ENCODE assay signal across 8 cellular contexts in genomic region chr3:9395570-9396300, GRCh38. TPM values are rescaled to one million over a fixed set of nuclear protein-coding genes. Genes with fewer than 3 reads are reported as not detected.
DNase-seq lines count a peak whose midpoint lies in the region; ATAC-seq and TF ChIP-seq lines count a peak whose summit lies in the region.

No MANE protein-coding gene starts in this region.

- intact Hi-C loops in Right ventricle myocardium inferior (cut with DNase I) (loop anchor here (1.0 to 2.0 kb wide), 2 partner anchors 27 to 33 kb away; partner anchors contain the start of gene THUMPD3), breast epithelium (cut with DNase I; ENCODE audit: low total_unique reads) (loop anchor here (10.0 kb wide), 1 partner anchor 399 kb away; the partner anchor contains the start of genes ARPC4 and TADA3)

- H3K27me3 ChIP-seq in right atrium auricular region, result no peaks in the 10 kb centered on the region
- no peaks in the 10 kb centered on the region for H3K27me3 ChIP-seq in breast epithelium

- DNase-seq in right atrium auricular region (ENCODE audit: low spot score) (no peak), Right ventricle myocardium inferior (ENCODE audit: missing footprints) (no peak), breast epithelium (ENCODE audit: low spot score in 2 of 2) (no peak), H4 (ENCODE audit: low spot score) (no peak)

- peaks cover 11% of the 10 kb centered on the region for H3K36me3 ChIP-seq in right atrium auricular region
- no peaks in the 10 kb centered on the region for H3K36me3 ChIP-seq in breast epithelium
- H3K36me3 ChIP-seq in mesodermal cell (ENCODE audit: control insufficient read depth, insufficient read depth, low read length), result peaks cover 47% of the 10 kb centered on the region

- H3K4me3 ChIP-seq in right atrium auricular region, result peak overlapping the region; percentile 90
- peak overlapping the region; percentile 95 to 97 (median 95) for H3K4me3 ChIP-seq in breast epithelium
- H3K4me3 ChIP-seq in mesodermal cell (ENCODE audit: extremely low read depth, insufficient read depth, low read length, poor library complexity, severe bottlenecking), result peak overlapping the region; percentile 56

- H3K9me3 ChIP-seq in right atrium auricular region (no peaks in the 10 kb centered on the region), breast epithelium (no peaks in the 10 kb centered on the region), mesodermal cell (ENCODE audit: control insufficient read depth, low read length) (no peaks in the 10 kb centered on the region)

- WGBS in mesodermal cell (ENCODE audit: insufficient coverage in 2 of 2), 2 experiments, result 15 to 19% methylated on average over 9 of the region's 15 CpGs

- TF ChIP-seq CTCF in right atrium auricular region (IDR thresholded peaks at IDR 0.05) (no peak), breast epithelium (IDR thresholded peaks at IDR 0.05) (peak in 1 of 3 donors; percentile 4)

- no peak for TF ChIP-seq POLR2A in breast epithelium (IDR thresholded peaks at IDR 0.05)

- H3K4me1 ChIP-seq in right atrium auricular region (peaks cover 0 to 64% of the 10 kb centered on the region in 2 donors), breast epithelium (peaks cover 2 to 23% of the 10 kb centered on the region in 2 donors), mesodermal cell (ENCODE audit: control insufficient read depth, insufficient read depth, low read length, poor library complexity, severe bottlenecking) (peaks cover 20% of the 10 kb centered on the region)

- ATAC-seq in Right ventricle myocardium inferior (no peak), GM19467 (IDR thresholded peaks at IDR 0.05; ENCODE audit: unreplicated experiment) (no peak), GM18511 (IDR thresholded peaks at IDR 0.05; ENCODE audit: unreplicated experiment) (no peak), HG03469 (IDR thresholded peaks at IDR 0.05; ENCODE audit: unreplicated experiment) (no peak)

- H3K27ac ChIP-seq in right atrium auricular region, result peak overlapping the region; percentile 96 to 99
- H3K27ac ChIP-seq in breast epithelium, result peak overlapping the region; percentile 100
- H3K27ac ChIP-seq in mesodermal cell (ENCODE audit: low read depth, low read length, severe bottlenecking), result peak overlapping the region; percentile 100

RNA-seq across cellular contexts. Expression of gene SETD5, which starts 1.7 kb away (rescaled TPM):
- total RNA-seq in right atrium auricular region (10 to 100 TPM; 36.9 to 49.4 TPM), Right ventricle myocardium inferior (51.6 TPM), breast epithelium (100 to 1,000 TPM in 2 of 3 donors, 10 to 100 TPM in 1; 63.0 to 135 (median 118) TPM)
- 264 TPM for polyA plus RNA-seq in mesodermal cell (2013, experiment 1 of 2)
- polyA plus RNA-seq in mesodermal cell (2013, experiment 2 of 2), result 186 TPM
- total RNA-seq in H4 (2014; rRNA removed; shearing (Covaris generic)), result 36.3 and 43.1 TPM in 2 replicates

RNA-seq across cellular contexts. Expression of gene THUMPD3, which starts 32.9 kb away (rescaled TPM):
- total RNA-seq in right atrium auricular region, result 10 to 100 TPM; 28.4 to 30.5 TPM
- total RNA-seq in Right ventricle myocardium inferior, result 48.3 TPM
- 10 to 100 TPM; 22.2 to 36.4 (median 25.2) TPM for total RNA-seq in breast epithelium
- polyA plus RNA-seq in mesodermal cell (2013, experiment 1 of 2), result 44.3 TPM
- 47.6 TPM for polyA plus RNA-seq in mesodermal cell (2013, experiment 2 of 2)
- 44.0 and 49.3 TPM in 2 replicates for total RNA-seq in H4 (2014; rRNA removed; shearing (Covaris generic))
